ENCODE assay signal across 11 cellular contexts in the genomic region with DNA sequence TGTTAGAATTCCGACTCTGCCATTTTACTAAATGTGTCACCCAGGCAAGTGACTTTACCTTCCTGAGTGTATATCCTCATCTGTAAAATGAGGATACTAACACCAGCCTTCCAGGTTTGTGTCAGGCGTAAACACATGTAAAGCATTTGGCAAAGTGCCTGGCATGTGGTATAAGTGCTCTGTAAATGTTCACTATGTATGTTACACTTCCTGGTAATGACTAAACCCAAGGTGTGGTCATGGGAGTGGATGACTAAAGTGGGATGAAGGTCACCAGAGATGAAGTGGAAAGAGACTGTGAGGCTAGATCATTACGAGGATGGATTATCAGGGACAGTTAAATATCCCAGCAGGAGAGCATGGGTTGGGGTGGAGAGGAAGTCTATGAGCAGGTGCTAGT. TPM values are rescaled to one million over a fixed set of nuclear protein-coding genes. Genes with fewer than 3 reads are reported as not detected.
DNase-seq lines count a peak whose midpoint lies in the region; ATAC-seq and TF ChIP-seq lines count a peak whose summit lies in the region.
"Had no signal": no experiment of that assay in that cellular context is flagged by ENCODE, and none has a peak within 500 bp of the region (broad histone marks: within the 10 kb centered on the region; RNA-seq: fewer than 3 reads in every experiment).

No MANE protein-coding gene starts in this region.

- peaks cover 30% of the 10 kb centered on the region for H3K4me1 ChIP-seq in PC-3 (ENCODE audit: insufficient read depth, low read length)
- H3K4me1 ChIP-seq in fibroblast of lung (ENCODE audit: control insufficient read depth, extremely low read depth, insufficient read depth, low read length), result peaks cover 5% of the 10 kb centered on the region

- no peaks in the 10 kb centered on the region for H3K36me3 ChIP-seq in PC-3 (ENCODE audit: low read depth, low read length)
- no peaks in the 10 kb centered on the region for H3K36me3 ChIP-seq in fibroblast of lung (ENCODE audit: control insufficient read depth, insufficient read depth, low read length)
- H3K36me3 ChIP-seq: SJSA1 had no signal

- no peak overlapping the region for H3K4me3 ChIP-seq in PC-3 (ENCODE audit: low read length)
- no peak overlapping the region for H3K4me3 ChIP-seq in fibroblast of lung (replicated peaks in 1 of 4; ENCODE audit: control extremely low read depth in 1 of 4, insufficient read depth in 1 of 4, low read depth in 3 of 4, low read length in 4 of 4)
- H3K4me3 ChIP-seq: SJSA1 had no signal

- no peaks in the 10 kb centered on the region for H3F3A ChIP-seq in PC-3 (ENCODE audit: low read length, unreplicated experiment)

- no peaks in the 10 kb centered on the region for H4K20me1 ChIP-seq in PC-3 (ENCODE audit: low read length)
- no peaks in the 10 kb centered on the region for H4K20me1 ChIP-seq in fibroblast of lung (ENCODE audit: control insufficient read depth, extremely low read depth, insufficient read depth, low read length)

- ATAC-seq in PC-3 (peak; percentile 77), HG02840 (IDR thresholded peaks at IDR 0.05; ENCODE audit: low FRiP score, unreplicated experiment) (no peak)

- no peaks in the 10 kb centered on the region for H3K9me2 ChIP-seq in PC-3 (replicated peaks; ENCODE audit: low read length)

- TF ChIP-seq CTCF in PC-3 (conservative IDR thresholded peaks at IDR 0.05; ENCODE audit: low read depth, low read length) (no peak), fibroblast of lung (conservative IDR thresholded peaks at IDR 0.05 in 1 of 2, IDR thresholded peaks at IDR 0.05 in 1 of 2; ENCODE audit: low read depth in 1 of 2, low read length in 2 of 2) (no peak)

- POLR2A ChIA-PET in PC-3 (lab: Charles Lee; ENCODE audit: unreplicated experiment), result no interaction called here

- no TSS peak for BruUV-seq in PC-3 (replicated peaks; lab: Mats Ljungman, UMichigan)

- H2AFZ ChIP-seq in PC-3 (ENCODE audit: low read length) (no peak overlapping the region), fibroblast of lung (ENCODE audit: low read length) (no peak overlapping the region)

- intact Hi-C loops in PC-3 (cut with micrococcal nuclease), result no loop called here

- H3K27me3 ChIP-seq in PC-3 (ENCODE audit: low read length) (no peaks in the 10 kb centered on the region), fibroblast of lung (ENCODE audit: control insufficient read depth, insufficient read depth, low read length) (no peaks in the 10 kb centered on the region)
- H3K27me3 ChIP-seq: SJSA1 had no signal

- CTCF ChIA-PET in PC-3 (lab: Charles Lee), result no interaction called here

- H3K4me2 ChIP-seq in PC-3 (ENCODE audit: low read length) (peak overlapping the region; percentile 46), fibroblast of lung (ENCODE audit: extremely low read depth, insufficient read depth, low read length) (peak overlapping the region; percentile 59)

- peak overlapping the region; percentile 3; the same call in 1 of the 2 replicates for H3K9ac ChIP-seq in PC-3 (ENCODE audit: low read length)
- H3K9ac ChIP-seq in fibroblast of lung (ENCODE audit: insufficient read depth, low read length), result no peak overlapping the region

- H3K27ac ChIP-seq in PC-3 (ENCODE audit: low read length), result peak overlapping the region; percentile 74
- H3K27ac ChIP-seq in fibroblast of lung (ENCODE audit: insufficient read depth, low read length), result no peak overlapping the region
- H3K27ac ChIP-seq: SJSA1 had no signal

- H3K9me3 ChIP-seq in PC-3 (ENCODE audit: low read length), result no peaks in the 10 kb centered on the region
- H3K9me3 ChIP-seq in fibroblast of lung (ENCODE audit: control insufficient read depth, insufficient read depth, low read depth, low read length), result no peaks in the 10 kb centered on the region

- H3K79me2 ChIP-seq in PC-3 (ENCODE audit: low read length), result no peaks in the 10 kb centered on the region
- H3K79me2 ChIP-seq in fibroblast of lung (ENCODE audit: control insufficient read depth, insufficient read depth, low read length), result no peaks in the 10 kb centered on the region

- peak; percentile 35 to 40 for DNase-seq in stimulated activated CD4-positive, alpha-beta T cell treated with anti-CD3 and anti-CD28 coated beads, Interleukin-2, amount 100 ng/mL, for 48 hours
- no peak for DNase-seq in stimulated activated CD4-positive, alpha-beta T cell treated with anti-CD3 and anti-CD28 coated beads, Interleukin-2, amount 100 ng/mL, for 24 hours
- DNase-seq in PC-3 (peak; percentile 96), fibroblast of lung (ENCODE audit: low read depth in 2 of 2) (peak; percentile 70 to 84), NAMALWA (ENCODE audit: low spot score) (no peak), foreskin melanocyte (no peak), cerebellar nuclear complex (lab: John Stamatoyannopoulos, UW) (no peak)
- DNase-seq: naive B cell; stimulated activated naive CD4-positive, alpha-beta T cell had no signal

RNA-seq across cellular contexts. Expression of gene DEDD2, which starts 25.6 kb away (rescaled TPM):
- total RNA-seq in PC-3 (2014; rRNA removed), result 34.4 and 38.2 TPM in 2 replicates
- 11.3 and 17.8 TPM in 2 replicates for total RNA-seq in fibroblast of lung
- 9.8 and 10.0 TPM in 2 replicates for polyA plus RNA-seq in fibroblast of lung
- 11.4 and 12.8 TPM in 2 replicates for polyA plus RNA-seq in fibroblast of lung (2012)
- 14.6 and 15.0 TPM in 2 replicates for polyA minus RNA-seq in fibroblast of lung (ENCODE audit: low replicate concordance)

RNA-seq across cellular contexts. Expression of gene ZNF526, which starts 28.3 kb away (rescaled TPM):
- 5.1 and 6.1 TPM in 2 replicates for total RNA-seq in PC-3 (2014; rRNA removed)
- total RNA-seq in fibroblast of lung, result 6.7 and 7.8 TPM in 2 replicates
- 4.9 and 5.9 TPM in 2 replicates for polyA plus RNA-seq in fibroblast of lung
- 7.5 and 8.6 TPM in 2 replicates for polyA plus RNA-seq in fibroblast of lung (2012)
- polyA minus RNA-seq in fibroblast of lung (ENCODE audit: low replicate concordance), result 20.8 and 25.5 TPM in 2 replicates

RNA-seq across cellular contexts. Expression of gene GSK3A, which starts 50.5 kb away (rescaled TPM):
- total RNA-seq in PC-3 (2014; rRNA removed) (25.0 and 29.0 TPM in 2 replicates), fibroblast of lung (8.7 and 11.6 TPM in 2 replicates)
- 21.7 and 30.6 TPM in 2 replicates for polyA plus RNA-seq in fibroblast of lung
- polyA plus RNA-seq in fibroblast of lung (2012), result 32.3 and 41.3 TPM in 2 replicates
- 45.4 and 93.0 TPM in 2 replicates for polyA minus RNA-seq in fibroblast of lung (ENCODE audit: low replicate concordance)

RNA-seq across cellular contexts. Expression of gene POU2F2, which starts 59.6 kb away (rescaled TPM):
- total RNA-seq in PC-3 (2014; rRNA removed) (1.4 and 2.4 TPM in 2 replicates), fibroblast of lung (under 0.01 and 0.17 TPM in 2 replicates)
- 0.31 and 0.43 TPM in 2 replicates for polyA plus RNA-seq in fibroblast of lung
- polyA plus RNA-seq in fibroblast of lung (2012), result 0.56 and 0.91 TPM in 2 replicates
- polyA minus RNA-seq in fibroblast of lung (ENCODE audit: low replicate concordance), result 0.39 TPM in 1 of 2 replicates, not detected in the other

Comparison
In these comparisons a context has a peak if more than half of its experiments do, and no peak if none do; other contexts are left out.
1. DNase-seq: peak in stimulated activated CD4-positive, alpha-beta T cell treated with anti-CD3 and anti-CD28 coated beads, Interleukin-2, amount 100 ng/mL, for 48 hours (2 of 2), PC-3 (single experiment) and fibroblast of lung (2 of 2); none in stimulated activated CD4-positive, alpha-beta T cell treated with anti-CD3 and anti-CD28 coated beads, Interleukin-2, amount 100 ng/mL, for 24 hours (0 of 2), NAMALWA (single experiment), foreskin melanocyte (single experiment) and cerebellar nuclear complex (0 of 2).